ENCODE assay signal across 1 cellular context in genomic region chr9:37976714-37977477, GRCh38.
TF ChIP-seq lines count a peak whose summit lies in the region.

No MANE protein-coding gene starts in this region.

TF ChIP-seq in WTC11, 78 proteins besides CTCF, POLR2A, EP300 and RAD21 (continued from another document):
- TF ChIP-seq ARID4B (CRISPR knock-in tag; IDR thresholded peaks at IDR 0.05; ENCODE audit: borderline replicate concordance), result no peak
- TF ChIP-seq ZNF425 (CRISPR knock-in tag; conservative IDR thresholded peaks at IDR 0.05), result no peak
- no peak for TF ChIP-seq ZNF416 (CRISPR knock-in tag; IDR thresholded peaks at IDR 0.05)
- no peak for TF ChIP-seq ZNF232 (CRISPR knock-in tag; IDR thresholded peaks at IDR 0.05)
TF ChIP-seq in WTC11: peak in this region for 0.
